In the genomic region with DNA sequence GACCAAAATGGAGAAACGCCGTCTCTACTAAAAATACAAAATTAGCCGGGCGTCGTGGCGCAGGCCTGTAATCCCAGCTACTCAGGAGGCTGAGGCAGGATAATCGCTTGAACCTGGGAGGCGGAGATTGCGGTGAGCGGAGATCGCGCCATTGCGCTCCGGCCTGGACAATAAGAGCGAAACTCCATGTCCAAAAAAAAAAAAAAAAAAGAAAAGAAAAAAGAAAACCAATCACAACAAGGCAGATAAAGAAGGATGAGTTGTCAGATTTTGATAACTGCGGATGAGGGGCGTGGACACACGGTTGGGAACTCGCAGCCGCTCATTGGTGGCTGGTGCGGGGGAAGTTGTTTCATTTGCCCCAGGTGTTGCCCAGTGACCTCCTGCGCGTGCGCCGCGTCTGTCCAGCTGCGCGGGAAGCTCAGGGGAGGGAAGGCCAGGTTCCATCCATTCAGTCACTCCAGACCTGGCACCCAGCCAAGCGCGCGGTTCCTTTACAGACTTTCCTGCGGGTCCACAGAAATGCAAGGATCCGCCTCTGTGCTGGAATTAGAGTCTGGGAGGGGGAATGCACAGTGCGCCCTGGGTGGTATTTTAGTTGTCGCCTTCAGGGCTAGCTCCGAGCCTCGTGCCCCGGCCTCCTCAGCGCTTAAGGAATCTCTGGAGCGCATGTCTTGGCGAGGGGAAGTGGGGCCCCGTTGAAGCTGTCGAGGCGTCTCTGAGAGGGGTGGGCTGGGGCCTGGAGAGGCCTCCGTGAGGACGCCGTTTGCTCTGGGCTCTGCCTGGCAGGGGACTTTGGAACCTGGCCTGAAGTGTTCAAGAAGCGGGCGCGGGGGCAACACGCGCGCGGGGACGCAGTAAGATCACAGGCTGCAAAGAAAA, we compare ENCODE assay signal across 8 cellular contexts. TPM values are rescaled to one million over a fixed set of nuclear protein-coding genes. Genes with fewer than 3 reads are reported as not detected.
DNase-seq lines count a peak whose midpoint lies in the region; ATAC-seq, FAIRE-seq and TF ChIP-seq lines count a peak whose summit lies in the region.

No MANE protein-coding gene starts in this region.

- H3K9me3 ChIP-seq in kidney (ENCODE audit: control insufficient read depth in 1 of 2, low read length in 2 of 2), result no peaks in the 10 kb centered on the region

- intact Hi-C loops in kidney (cut with DNase I), result no loop called here

- H3K27me3 ChIP-seq in bronchial epithelial cell (ENCODE audit: control insufficient read depth, insufficient read depth, low read length), result no peaks in the 10 kb centered on the region

- H3K4me1 ChIP-seq in kidney (ENCODE audit: control insufficient read depth in 1 of 2, insufficient read depth in 1 of 2, low read depth in 1 of 2, low read length in 2 of 2), result peaks cover 0 to 12% of the 10 kb centered on the region in 2 donors

- no peak for TF ChIP-seq RAD21 in Ishikawa (IDR thresholded peaks at IDR 0.05; ENCODE audit: low read depth)

- H3K36me3 ChIP-seq in bronchial epithelial cell (ENCODE audit: control insufficient read depth, insufficient read depth, low read length), result no peaks in the 10 kb centered on the region
- H3K36me3 ChIP-seq in kidney (ENCODE audit: control insufficient read depth in 1 of 2, insufficient read depth in 2 of 2, low read length in 2 of 2), result no peaks in the 10 kb centered on the region

- H3K4me3 ChIP-seq in bronchial epithelial cell (ENCODE audit: low read depth, low read length) (peak overlapping the region; percentile 44), kidney (ENCODE audit: low read length in 2 of 2) (peak overlapping the region; percentile 55 to 64)

- no peak for ATAC-seq in HG02981 (IDR thresholded peaks at IDR 0.05; ENCODE audit: unreplicated experiment)

- DNase-seq in GM12891 (ENCODE audit: insufficient read length, low spot score) (peak; percentile 43), SK-N-DZ (ENCODE audit: low spot score) (peak; percentile 57), bronchial epithelial cell (ENCODE audit: low read depth) (no peak), kidney (peak; percentile 89), urothelium cell line (ENCODE audit: low spot score) (no peak)
- DNase-seq in stimulated activated CD4-positive, alpha-beta T cell treated with anti-CD3 and anti-CD28 coated beads, Interleukin-2, amount 100 ng/mL, for 24 hours, result peak; percentile 54 to 65

- peak; percentile 9; the same call in 1 of the 2 replicates for TF ChIP-seq EP300 in Ishikawa (IDR thresholded peaks at IDR 0.05; ENCODE audit: borderline replicate concordance)

- TF ChIP-seq CTCF in bronchial epithelial cell (IDR thresholded peaks at IDR 0.05; ENCODE audit: insufficient read depth, low read length, severe bottlenecking) (no peak), kidney (IDR thresholded peaks at IDR 0.05; ENCODE audit: borderline replicate concordance, extremely low read depth, insufficient read depth) (no peak)

- FAIRE-seq in GM12891 (lab: Jason Lieb, UNC), result peak; percentile 83
- FAIRE-seq in bronchial epithelial cell (lab: Jason Lieb, UNC), result no peak
- FAIRE-seq in kidney (lab: Jason Lieb, UNC), result no peak
- no peak for FAIRE-seq in urothelium cell line (lab: Jason Lieb, UNC)

- H3K27ac ChIP-seq in kidney (ENCODE audit: low read depth in 2 of 2, low read length in 2 of 2), result peak overlapping the region; percentile 56 to 86

- no peak for TF ChIP-seq POLR2A in GM12891 (IDR thresholded peaks at IDR 0.05; ENCODE audit: low read depth, low read length)

- peak overlapping the region in 1 of 2 donors; percentile 51 for H3K9ac ChIP-seq in kidney (ENCODE audit: low read length in 2 of 2)

TF ChIP-seq in GM12891, 5 proteins besides CTCF, POLR2A, EP300 and RAD21:
- 0 out of 2 replicates have a peak, but pooled peaks have one; percentile 18 for TF ChIP-seq POU2F2 (IDR thresholded peaks at IDR 0.05; ENCODE audit: low read depth, low read length)
- TF ChIP-seq SPI1 (IDR thresholded peaks at IDR 0.05; ENCODE audit: low read depth, low read length), result peak; percentile 7; the same call in 1 of the 2 replicates
- TF ChIP-seq POLR2AphosphoS5 (IDR thresholded peaks at IDR 0.05; ENCODE audit: low read depth, low read length), result no peak

TF ChIP-seq in Ishikawa, 13 proteins besides CTCF, POLR2A, EP300 and RAD21:
- TF ChIP-seq FOXM1 (IDR thresholded peaks at IDR 0.05; ENCODE audit: borderline replicate concordance, low read depth) (peak; percentile 48; the same call in 1 of the 2 replicates), NFIC (IDR thresholded peaks at IDR 0.05) (peak; percentile 97), TCF12 (IDR thresholded peaks at IDR 0.05; ENCODE audit: low read depth) (peak; percentile 58; the same call in 1 of the 2 replicates), CEBPB (IDR thresholded peaks at IDR 0.05) (no peak), YY1 (IDR thresholded peaks at IDR 0.05; ENCODE audit: low read depth) (no peak), TAF1 (IDR thresholded peaks at IDR 0.05; ENCODE audit: low read depth) (peak; percentile 34; the same call in 1 of the 2 replicates), TEAD4 (IDR thresholded peaks at IDR 0.05) (peak; percentile 54)
- TF ChIP-seq, protein P1, sequence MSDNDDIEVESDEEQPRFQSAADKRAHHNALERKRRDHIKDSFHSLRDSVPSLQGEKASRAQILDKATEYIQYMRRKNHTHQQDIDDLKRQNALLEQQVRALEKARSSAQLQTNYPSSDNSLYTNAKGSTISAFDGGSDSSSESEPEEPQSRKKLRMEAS (IDR thresholded peaks at IDR 0.05), result peak; percentile 99
- TF ChIP-seq, protein P2, sequence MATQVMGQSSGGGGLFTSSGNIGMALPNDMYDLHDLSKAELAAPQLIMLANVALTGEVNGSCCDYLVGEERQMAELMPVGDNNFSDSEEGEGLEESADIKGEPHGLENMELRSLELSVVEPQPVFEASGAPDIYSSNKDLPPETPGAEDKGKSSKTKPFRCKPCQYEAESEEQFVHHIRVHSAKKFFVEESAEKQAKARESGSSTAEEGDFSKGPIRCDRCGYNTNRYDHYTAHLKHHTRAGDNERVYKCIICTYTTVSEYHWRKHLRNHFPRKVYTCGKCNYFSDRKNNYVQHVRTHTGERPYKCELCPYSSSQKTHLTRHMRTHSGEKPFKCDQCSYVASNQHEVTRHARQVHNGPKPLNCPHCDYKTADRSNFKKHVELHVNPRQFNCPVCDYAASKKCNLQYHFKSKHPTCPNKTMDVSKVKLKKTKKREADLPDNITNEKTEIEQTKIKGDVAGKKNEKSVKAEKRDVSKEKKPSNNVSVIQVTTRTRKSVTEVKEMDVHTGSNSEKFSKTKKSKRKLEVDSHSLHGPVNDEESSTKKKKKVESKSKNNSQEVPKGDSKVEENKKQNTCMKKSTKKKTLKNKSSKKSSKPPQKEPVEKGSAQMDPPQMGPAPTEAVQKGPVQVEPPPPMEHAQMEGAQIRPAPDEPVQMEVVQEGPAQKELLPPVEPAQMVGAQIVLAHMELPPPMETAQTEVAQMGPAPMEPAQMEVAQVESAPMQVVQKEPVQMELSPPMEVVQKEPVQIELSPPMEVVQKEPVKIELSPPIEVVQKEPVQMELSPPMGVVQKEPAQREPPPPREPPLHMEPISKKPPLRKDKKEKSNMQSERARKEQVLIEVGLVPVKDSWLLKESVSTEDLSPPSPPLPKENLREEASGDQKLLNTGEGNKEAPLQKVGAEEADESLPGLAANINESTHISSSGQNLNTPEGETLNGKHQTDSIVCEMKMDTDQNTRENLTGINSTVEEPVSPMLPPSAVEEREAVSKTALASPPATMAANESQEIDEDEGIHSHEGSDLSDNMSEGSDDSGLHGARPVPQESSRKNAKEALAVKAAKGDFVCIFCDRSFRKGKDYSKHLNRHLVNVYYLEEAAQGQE (IDR thresholded peaks at IDR 0.05; ENCODE audit: low read depth), result no peak
TF ChIP-seq in Ishikawa: peak in this region for 6.

RNA-seq across cellular contexts. Expression of a gene that starts 0.7 kb away (rescaled TPM):
- polyA plus RNA-seq in GM12891 (2012; ENCODE audit: low read depth, missing spikeins), result 43.0 TPM
- 182 and 219 TPM in 2 replicates for polyA plus RNA-seq in SK-N-DZ (2014; cell fraction: cytosol; rRNA removed)
- polyA plus RNA-seq in SK-N-DZ (2014; cell fraction: nucleus; rRNA removed), result 70.3 and 127 TPM in 2 replicates
- total RNA-seq in bronchial epithelial cell (12.4 and 13.8 TPM in 2 replicates), kidney (15.4 TPM)
- 145 TPM for polyA plus RNA-seq in kidney (ENCODE audit: insufficient read depth, low read depth, low replicate concordance)

RNA-seq across cellular contexts. Expression of a gene that starts 6.6 kb away (rescaled TPM):
- polyA plus RNA-seq in GM12891 (2012; ENCODE audit: low read depth, missing spikeins), result 0.89 TPM
- polyA plus RNA-seq in SK-N-DZ (2014; cell fraction: cytosol; rRNA removed), result 2.1 and 2.9 TPM in 2 replicates
- polyA plus RNA-seq in SK-N-DZ (2014; cell fraction: nucleus; rRNA removed), result 1.9 and 2.4 TPM in 2 replicates
- total RNA-seq in bronchial epithelial cell (1.8 and 2.7 TPM in 2 replicates), kidney (1.4 TPM)
- polyA plus RNA-seq in kidney (ENCODE audit: insufficient read depth, low read depth, low replicate concordance), result 0.47 TPM

RNA-seq across cellular contexts. Expression of a gene that starts 8.1 kb away (rescaled TPM):
- polyA plus RNA-seq in GM12891 (2012; ENCODE audit: low read depth, missing spikeins), result 17.4 TPM
- polyA plus RNA-seq in SK-N-DZ (2014; cell fraction: cytosol; rRNA removed), result 15.5 and 17.3 TPM in 2 replicates
- 19.5 and 23.7 TPM in 2 replicates for polyA plus RNA-seq in SK-N-DZ (2014; cell fraction: nucleus; rRNA removed)
- total RNA-seq in bronchial epithelial cell, result 15.0 and 20.1 TPM in 2 replicates
- 38.2 TPM for total RNA-seq in kidney
- 34.9 TPM for polyA plus RNA-seq in kidney (ENCODE audit: insufficient read depth, low read depth, low replicate concordance)

RNA-seq across cellular contexts. Expression of a gene that starts 43.7 kb away (rescaled TPM):
- 20.2 TPM for polyA plus RNA-seq in GM12891 (2012; ENCODE audit: low read depth, missing spikeins)
- polyA plus RNA-seq in SK-N-DZ (2014; cell fraction: cytosol; rRNA removed), result 35.9 and 37.3 TPM in 2 replicates
- polyA plus RNA-seq in SK-N-DZ (2014; cell fraction: nucleus; rRNA removed), result 53.6 and 67.3 TPM in 2 replicates
- 30.3 and 34.0 TPM in 2 replicates for total RNA-seq in bronchial epithelial cell
- total RNA-seq in kidney, result 18.7 TPM
- polyA plus RNA-seq in kidney (ENCODE audit: insufficient read depth, low read depth, low replicate concordance), result 37.5 TPM

RNA-seq across cellular contexts. Expression of a gene that starts 44.1 kb away (rescaled TPM):
- polyA plus RNA-seq in GM12891 (2012; ENCODE audit: low read depth, missing spikeins), result 31.8 TPM
- 67.8 and 69.3 TPM in 2 replicates for polyA plus RNA-seq in SK-N-DZ (2014; cell fraction: cytosol; rRNA removed)
- polyA plus RNA-seq in SK-N-DZ (2014; cell fraction: nucleus; rRNA removed), result 37.5 and 67.9 TPM in 2 replicates
- total RNA-seq in bronchial epithelial cell (21.1 and 30.7 TPM in 2 replicates), kidney (41.6 TPM)
- polyA plus RNA-seq in kidney (ENCODE audit: insufficient read depth, low read depth, low replicate concordance), result 56.7 TPM

Comparison
In these comparisons a context has a peak if more than half of its experiments do, and no peak if none do; other contexts are left out.
1. DNase-seq: peak in GM12891 (single experiment), SK-N-DZ (single experiment), kidney (single experiment) and stimulated activated CD4-positive, alpha-beta T cell treated with anti-CD3 and anti-CD28 coated beads, Interleukin-2, amount 100 ng/mL, for 24 hours (2 of 2); none in bronchial epithelial cell (single experiment) and urothelium cell line (single experiment).